ENCODE assay signal across 8 cellular contexts in genomic region chr13:20903164-20903475, GRCh38. TPM values are rescaled to one million over a fixed set of nuclear protein-coding genes. Genes with fewer than 3 reads are reported as not detected.
A peak's percentile ranks its signal among the peaks of the same experiment; 100 is the strongest.
DNase-seq lines count a peak whose midpoint lies in the region; TF ChIP-seq lines count a peak whose summit lies in the region.

No MANE protein-coding gene starts in this region.

- 22% methylated on average over 14 of the region's 14 CpGs for WGBS in prostate gland

- H3K27me3 ChIP-seq in GM06990 (replicated peaks; ENCODE audit: control insufficient read depth, insufficient read depth, low read length) (no peaks in the 10 kb centered on the region), fibroblast of lung (ENCODE audit: control insufficient read depth, insufficient read depth, low read length) (no peaks in the 10 kb centered on the region), prostate gland (replicated peaks; ENCODE audit: insufficient read depth) (no peaks in the 10 kb centered on the region)

- DNase-seq in GM06990 (ENCODE audit: extremely low read depth, insufficient read length) (no peak), SK-N-MC (ENCODE audit: low read depth, low spot score) (no peak), fibroblast of lung (ENCODE audit: low read depth in 2 of 2) (no peak), prostate gland (ENCODE audit: low spot score) (no peak), LoVo (ENCODE audit: low spot score) (no peak), NCI-H1417 (lab: John Stamatoyannopoulos, UW) (no peak), SHP77 (lab: John Stamatoyannopoulos, UW) (no peak)
- DNase-seq in stimulated activated naive CD4-positive, alpha-beta T cell (lab: John Stamatoyannopoulos, UW), result no peak

- H3K79me2 ChIP-seq in fibroblast of lung (ENCODE audit: control insufficient read depth, insufficient read depth, low read length), result peaks cover 42% of the 10 kb centered on the region

- H3K36me3 ChIP-seq in GM06990 (ENCODE audit: control insufficient read depth, insufficient read depth, low read length) (no peaks in the 10 kb centered on the region), SK-N-MC (ENCODE audit: insufficient read depth, low read length) (peaks cover 10% of the 10 kb centered on the region), fibroblast of lung (ENCODE audit: control insufficient read depth, insufficient read depth, low read length) (no peaks in the 10 kb centered on the region), prostate gland (no peaks in the 10 kb centered on the region)

- no peaks in the 10 kb centered on the region for H4K20me1 ChIP-seq in fibroblast of lung (ENCODE audit: control insufficient read depth, extremely low read depth, insufficient read depth, low read length)

- H3K9ac ChIP-seq in SK-N-MC (ENCODE audit: insufficient read length) (peak overlapping the region; percentile 95), fibroblast of lung (ENCODE audit: insufficient read depth, low read length) (peak overlapping the region; percentile 96)

- H3K27ac ChIP-seq in SK-N-MC (peak overlapping the region; percentile 78), fibroblast of lung (ENCODE audit: insufficient read depth, low read length) (peak overlapping the region; percentile 95), prostate gland (peak overlapping the region; percentile 86 to 89)

- H2AFZ ChIP-seq in fibroblast of lung (ENCODE audit: low read length), result peak overlapping the region; percentile 92

- TF ChIP-seq CTCF in GM06990 (IDR thresholded peaks at IDR 0.05; ENCODE audit: insufficient read depth, low read length, poor library complexity, severe bottlenecking) (no peak), fibroblast of lung (conservative IDR thresholded peaks at IDR 0.05 in 1 of 2, IDR thresholded peaks at IDR 0.05 in 1 of 2; ENCODE audit: low read depth in 1 of 2, low read length in 2 of 2) (no peak), prostate gland (IDR thresholded peaks at IDR 0.05) (no peak)

- H3K4me1 ChIP-seq in fibroblast of lung (ENCODE audit: control insufficient read depth, extremely low read depth, insufficient read depth, low read length) (peaks cover 2% of the 10 kb centered on the region), prostate gland (replicated peaks) (peaks cover 11% of the 10 kb centered on the region)

- H3K4me3 ChIP-seq in GM06990 (replicated peaks; ENCODE audit: low read depth, low read length) (peak overlapping the region; percentile 99), SK-N-MC (peak overlapping the region; percentile 99), fibroblast of lung (replicated peaks in 1 of 4; ENCODE audit: control extremely low read depth in 1 of 4, insufficient read depth in 1 of 4, low read depth in 3 of 4, low read length in 4 of 4) (peak overlapping the region; percentile 48 to 97 (median 88)), prostate gland (peak overlapping the region; percentile 81 to 95)

- intact Hi-C loops in prostate gland (cut with DNase I), result no loop called here

- TF ChIP-seq POLR2A in prostate gland (IDR thresholded peaks at IDR 0.05), result no peak

- H3K9me3 ChIP-seq in SK-N-MC (ENCODE audit: low read depth, low read length) (no peaks in the 10 kb centered on the region), fibroblast of lung (ENCODE audit: control insufficient read depth, insufficient read depth, low read depth, low read length) (no peaks in the 10 kb centered on the region), prostate gland (no peaks in the 10 kb centered on the region)

- peak overlapping the region; percentile 92 for H3K4me2 ChIP-seq in fibroblast of lung (ENCODE audit: extremely low read depth, insufficient read depth, low read length)

RNA-seq across cellular contexts. Expression of gene XPO4, which starts 0.6 kb away (rescaled TPM):
- total RNA-seq in fibroblast of lung (14.9 and 17.2 TPM in 2 replicates), prostate gland (10 to 100 TPM; 13.3 to 21.0 TPM)
- 10.5 and 12.5 TPM in 2 replicates for polyA plus RNA-seq in fibroblast of lung
- polyA plus RNA-seq in fibroblast of lung (2012), result 5.5 and 6.5 TPM in 2 replicates
- 2.7 and 3.9 TPM in 2 replicates for polyA minus RNA-seq in fibroblast of lung (ENCODE audit: low replicate concordance)
